In the genomic region with DNA sequence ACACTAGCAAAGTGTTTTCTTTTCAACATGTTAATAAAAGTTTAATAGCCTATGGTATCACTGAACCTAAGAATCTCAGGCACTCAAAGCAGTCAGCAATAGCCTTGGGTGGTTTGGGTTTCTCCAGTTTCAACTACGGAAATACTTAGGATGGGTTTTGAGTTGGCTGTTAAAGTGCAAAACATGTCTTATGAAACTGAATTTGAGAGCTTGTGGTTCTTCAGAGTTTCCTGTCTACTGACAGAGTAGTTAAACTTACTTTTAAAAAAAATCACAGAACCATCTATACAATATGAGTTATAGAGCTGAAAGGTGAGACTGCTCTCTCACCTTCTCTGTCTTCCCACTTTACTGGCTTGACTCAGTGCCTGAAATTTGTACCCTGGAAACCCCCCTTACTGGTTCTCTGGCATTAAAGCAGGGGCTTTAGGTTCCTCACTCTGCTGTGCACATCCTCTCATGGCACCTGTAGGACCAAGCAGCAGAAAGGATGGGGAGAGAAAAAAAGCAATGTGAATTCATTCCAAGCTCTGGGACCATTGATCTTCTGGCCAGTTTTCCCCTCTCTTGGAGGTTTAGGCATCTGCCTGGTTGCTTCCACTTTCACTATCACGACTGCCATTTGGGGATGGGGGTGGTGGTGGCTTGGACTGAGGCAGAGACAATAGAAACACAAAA, we compare ENCODE assay signal across 8 cellular contexts. TPM values are rescaled to one million over a fixed set of nuclear protein-coding genes. Genes with fewer than 3 reads are reported as not detected.
DNase-seq lines count a peak whose midpoint lies in the region; ATAC-seq and TF ChIP-seq lines count a peak whose summit lies in the region.

No MANE protein-coding gene starts in this region.

- in situ Hi-C loops in G401 (cut with HindIII; ENCODE audit: low sequenced_read_pairs) = no loop called here

- TF ChIP-seq POLR2A in gastroesophageal sphincter (IDR thresholded peaks at IDR 0.05) = no peak

- H3K4me1 ChIP-seq in subcutaneous abdominal adipose tissue (ENCODE audit: control insufficient read depth in 5 of 5, insufficient read depth in 5 of 5, low read length in 5 of 5) (peaks cover 0 to 9% (median 0%) of the 10 kb centered on the region in 5 donors), gastroesophageal sphincter (no peaks in the 10 kb centered on the region)

- H3K9me3 ChIP-seq in subcutaneous abdominal adipose tissue (ENCODE audit: control insufficient read depth in 5 of 5, low read length in 5 of 5) (peaks cover 0 to 3% (median 0%) of the 10 kb centered on the region in 5 donors), gastroesophageal sphincter (no peaks in the 10 kb centered on the region)

- peak overlapping the region in 1 of 5 donors; percentile 65 for H3K9ac ChIP-seq in subcutaneous abdominal adipose tissue (ENCODE audit: low read length in 5 of 5)

- 29 to 60% methylated on average over 2 of the region's 2 CpGs for WGBS in gastroesophageal sphincter (ENCODE audit: low coverage in 1 of 2), 2 donors

- DNase-seq in amniotic stem cell (lab: John Stamatoyannopoulos, UW) (peak; percentile 59), OCI-M2 (lab: John Stamatoyannopoulos, UW; ENCODE audit: unreplicated experiment) (no peak), G401 (ENCODE audit: low spot score) (no peak)

- H3K27me3 ChIP-seq in subcutaneous abdominal adipose tissue (ENCODE audit: control insufficient read depth in 5 of 5, insufficient read depth in 4 of 5, low read length in 5 of 5) = no peaks in the 10 kb centered on the region
- no peaks in the 10 kb centered on the region for H3K27me3 ChIP-seq in gastroesophageal sphincter

- H3K36me3 ChIP-seq in subcutaneous abdominal adipose tissue (ENCODE audit: control insufficient read depth in 5 of 5, insufficient read depth in 5 of 5, low read length in 5 of 5) (no peaks in the 10 kb centered on the region), gastroesophageal sphincter (no peaks in the 10 kb centered on the region)

- H3K27ac ChIP-seq in subcutaneous abdominal adipose tissue (ENCODE audit: low read depth, low read length) (no peak overlapping the region), gastroesophageal sphincter (no peak overlapping the region)

- H3K4me3 ChIP-seq in GM08714 (ENCODE audit: low read length) = peak overlapping the region; percentile 93
- peak overlapping the region in 4 of 5 donors; percentile 10 to 51 (median 42) for H3K4me3 ChIP-seq in subcutaneous abdominal adipose tissue (ENCODE audit: low read depth in 1 of 5, low read length in 5 of 5)
- no peak overlapping the region for H3K4me3 ChIP-seq in gastroesophageal sphincter

- TF ChIP-seq CTCF in gastroesophageal sphincter (IDR thresholded peaks at IDR 0.05) = no peak

- ATAC-seq in GM21390 (IDR thresholded peaks at IDR 0.05; ENCODE audit: unreplicated experiment) (peak; percentile 95), HG03575 (IDR thresholded peaks at IDR 0.05; ENCODE audit: extremely low read depth, insufficient number of reproducible peaks, low FRiP score, unreplicated experiment) (peak; percentile 99), gastroesophageal sphincter (no peak)

- TF ChIP-seq EP300 in gastroesophageal sphincter (IDR thresholded peaks at IDR 0.05) = no peak

RNA-seq across cellular contexts. Expression of a gene that starts 18.1 kb away (rescaled TPM):
- 10 to 100 TPM in 1 of 4 donors, 1 to 10 TPM in 3; 1.6 to 10.3 (median 5.3) TPM for total RNA-seq in gastroesophageal sphincter
- total RNA-seq in G401 (2014; rRNA removed; shearing (Covaris generic)) = 0.20 and 1.2 TPM in 2 replicates

Comparison
In these comparisons a context has a peak if more than half of its experiments do, and no peak if none do; other contexts are left out.
1. H3K4me3 ChIP-seq: peak in GM08714 (single experiment) and subcutaneous abdominal adipose tissue (4 of 5); none in gastroesophageal sphincter (0 of 2).